In the genomic region with DNA sequence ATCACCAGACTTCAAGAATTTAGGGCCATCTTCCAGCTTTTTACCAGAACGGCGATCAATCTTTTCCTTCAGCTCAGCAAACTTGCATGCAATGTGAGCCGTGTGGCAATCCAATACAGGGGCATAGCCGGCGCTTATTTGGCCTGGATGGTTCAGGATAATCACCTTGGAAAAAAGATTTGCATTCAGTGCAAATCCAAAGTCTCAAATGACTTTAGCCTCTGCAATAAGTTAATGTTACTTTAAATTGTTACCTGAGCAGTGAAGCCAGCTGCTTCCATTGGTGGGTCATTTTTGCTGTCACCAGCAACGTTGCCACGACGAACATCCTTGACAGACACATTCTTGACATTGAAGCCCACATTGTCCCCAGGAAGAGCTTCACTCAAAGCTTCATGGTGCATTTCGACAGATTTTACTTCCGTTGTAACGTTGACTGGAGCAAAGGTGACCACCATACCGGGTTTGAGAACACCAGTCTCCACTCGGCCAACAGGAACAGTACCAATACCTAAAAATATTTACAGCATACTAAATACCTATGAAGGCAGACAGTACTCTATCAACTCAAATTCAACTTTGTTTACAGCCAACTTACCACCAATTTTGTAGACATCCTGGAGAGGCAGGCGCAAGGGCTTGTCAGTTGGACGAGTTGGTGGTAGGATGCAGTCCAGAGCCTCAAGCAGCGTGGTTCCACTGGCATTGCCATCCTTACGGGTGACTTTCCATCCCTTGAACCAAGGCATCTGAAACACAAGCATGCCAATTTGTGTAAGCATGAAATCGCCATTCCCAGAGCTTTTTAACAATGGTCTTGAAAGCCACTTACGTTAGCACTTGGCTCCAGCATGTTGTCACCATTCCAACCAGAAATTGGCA, we compare ENCODE assay signal across 8 cellular contexts. TPM values are rescaled to one million over a fixed set of nuclear protein-coding genes. Genes with fewer than 3 reads are reported as not detected.
DNase-seq lines count a peak whose midpoint lies in the region; ATAC-seq and TF ChIP-seq lines count a peak whose summit lies in the region.
"Not testable (repeated sequence)": the region's sequence is repeated elsewhere in the genome, so short reads cannot be mapped to it uniquely, and the experiment has no call there.

No MANE protein-coding gene starts in this region.

- peak overlapping the region; percentile 97 for H3K27ac Mint-ChIP-seq in CD4-positive, alpha-beta T cell
- H3K27ac Mint-ChIP-seq in activated naive CD4-positive, alpha-beta T cell treated with anti-CD3 and anti-CD28 coated beads, Interleukin-2, amount 10 ng/mL, durations not matched to agents 7 days and 5 days, result peak overlapping the region; percentile 98
- H3K27ac Mint-ChIP-seq in naive thymus-derived CD8-positive, alpha-beta T cell, result peak overlapping the region; percentile 71 to 99 (median 97)

- H3K9ac ChIP-seq in HUES48 (ENCODE audit: low read depth, low read length) (peak overlapping the region; percentile 100), duodenal mucosa (ENCODE audit: low read depth in 1 of 2, low read length in 2 of 2) (peak overlapping the region; percentile 54 to 100)

- H3K27ac ChIP-seq in CD4-positive, alpha-beta T cell (ENCODE audit: low read depth, low read length), result peak overlapping the region; percentile 98
- H3K27ac ChIP-seq in HUES48 (ENCODE audit: low read depth, low read length) (peak overlapping the region; percentile 100), SJSA1 (peak overlapping the region; percentile 92; the same call in 1 of the 2 replicates), hepatocyte (peak overlapping the region; percentile 57), stomach (peak overlapping the region in 4 of 5 donors; percentile 99 to 100 (median 100))
- not testable (repeated sequence) for H3K27ac ChIP-seq in duodenal mucosa (ENCODE audit: low read depth, low read length)

- peak in 1 of 10 experiments; percentile 13 for DNase-seq in CD4-positive, alpha-beta T cell
- DNase-seq in SJSA1 (ENCODE audit: low read depth in 1 of 2, low spot score in 2 of 2), result peak in 1 of 2 experiments; percentile 36
- not testable (repeated sequence) for DNase-seq in activated naive CD4-positive, alpha-beta T cell treated with anti-CD3 and anti-CD28 coated beads, Interleukin-2, amount 10 ng/mL, durations not matched to agents 7 days and 5 days; hepatocyte (ENCODE audit: low spot score); stomach
- DNase-seq in naive thymus-derived CD8-positive, alpha-beta T cell, result peak in 2 of 10 donors; percentile 15 to 17

- CTCF ChIA-PET in CD4-positive, alpha-beta T cell (lab: Charles Lee), result not testable (repeated sequence)
- CTCF ChIA-PET in activated naive CD4-positive, alpha-beta T cell treated with anti-CD3 and anti-CD28 coated beads, Interleukin-2, amount 10 ng/mL, durations not matched to agents 7 days and 5 days (lab: Charles Lee), result interaction anchor here (0.8 to 1.2 kb wide), 3 partner anchors 68 to 98 kb away, joined by 3 to 4 read pairs (median 3); no protein-coding TSS in a partner anchor

- ATAC-seq in CD4-positive, alpha-beta T cell (ENCODE audit: poor library complexity); naive thymus-derived CD8-positive, alpha-beta T cell: not testable (repeated sequence)

- intact Hi-C loops in CD4-positive, alpha-beta T cell (cut with DNase I, micrococcal nuclease), result loop anchor here (5.0 kb wide), 2 partner anchors 56 to 214 kb away; a partner anchor contains a TSS
- intact Hi-C loops in stomach (cut with DNase I; ENCODE audit: low total_unique reads), result not testable (repeated sequence)

- not testable (repeated sequence) for H3K4me1 ChIP-seq in HUES48 (ENCODE audit: control insufficient read depth, insufficient read depth, low read length)
- H3K4me1 ChIP-seq in SJSA1 (replicated peaks), result peaks cover 31% of the 10 kb centered on the region
- peaks cover 38 to 52% of the 10 kb centered on the region in 2 donors for H3K4me1 ChIP-seq in duodenal mucosa (ENCODE audit: control insufficient read depth in 1 of 2, insufficient read depth in 2 of 2, low read length in 2 of 2)
- peaks cover 22% of the 10 kb centered on the region for H3K4me1 ChIP-seq in hepatocyte (ENCODE audit: insufficient read depth)
- peaks cover 46 to 70% (median 66%) of the 10 kb centered on the region in 4 donors for H3K4me1 ChIP-seq in stomach

- peak overlapping the region; percentile 77 for H3K4me2 ChIP-seq in hepatocyte

- H3K4me3 ChIP-seq in HUES48 (ENCODE audit: low read depth, low read length) (peak overlapping the region; percentile 96), SJSA1 (peak overlapping the region; percentile 78), duodenal mucosa (ENCODE audit: low read depth in 1 of 2, low read length in 2 of 2) (peak overlapping the region; percentile 60 to 61), stomach (peak overlapping the region; percentile 80 to 95 (median 87))
- not testable (repeated sequence) for H3K4me3 ChIP-seq in hepatocyte

- not testable (repeated sequence) for H3K9me2 ChIP-seq in hepatocyte (replicated peaks; ENCODE audit: insufficient read depth)

- H3K4me3 Mint-ChIP-seq in CD4-positive, alpha-beta T cell, result peak overlapping the region; percentile 94
- peak overlapping the region; percentile 88 for H3K4me3 Mint-ChIP-seq in activated naive CD4-positive, alpha-beta T cell treated with anti-CD3 and anti-CD28 coated beads, Interleukin-2, amount 10 ng/mL, durations not matched to agents 7 days and 5 days
- H3K4me3 Mint-ChIP-seq in naive thymus-derived CD8-positive, alpha-beta T cell, result peak overlapping the region; percentile 90 to 98 (median 95)

- H2AFZ ChIP-seq in hepatocyte, result not testable (repeated sequence)

- 32% methylated on average over 19 of the region's 19 CpGs for WGBS in hepatocyte (ENCODE audit: low lambda C conversion rate, missing lambda C conversion rate)
- WGBS in stomach, 5 donors, result 8 to 20% (median 15%) methylated on average over 14 to 19 of the region's 19 CpGs

- H3K9me3 ChIP-seq in CD4-positive, alpha-beta T cell (ENCODE audit: control insufficient read depth, low read length); HUES48 (ENCODE audit: control insufficient read depth, insufficient read depth, low read length); SJSA1 (replicated peaks); duodenal mucosa (ENCODE audit: control insufficient read depth in 1 of 2, low read length in 2 of 2); hepatocyte (ENCODE audit: low read depth); stomach: not testable (repeated sequence)

- H3K9me3 Mint-ChIP-seq in CD4-positive, alpha-beta T cell; activated naive CD4-positive, alpha-beta T cell treated with anti-CD3 and anti-CD28 coated beads, Interleukin-2, amount 10 ng/mL, durations not matched to agents 7 days and 5 days; naive thymus-derived CD8-positive, alpha-beta T cell: not testable (repeated sequence)

- POLR2A ChIA-PET in CD4-positive, alpha-beta T cell (lab: Charles Lee), result interaction anchor here (0.7 to 7.0 kb wide), 6 partner anchors 57 to 135 kb away, joined by 4 to 140 read pairs (median 5); a partner anchor contains a TSS
- POLR2A ChIA-PET in naive thymus-derived CD8-positive, alpha-beta T cell (lab: Charles Lee), result interaction anchor here (0.8 to 9.5 kb wide), 6 partner anchors 57 to 135 kb away, joined by 3 to 198 read pairs (median 16); a partner anchor contains a TSS

- peaks cover 76% of the 10 kb centered on the region for H3K36me3 Mint-ChIP-seq in CD4-positive, alpha-beta T cell (ENCODE audit: low read depth)
- peaks cover 61% of the 10 kb centered on the region for H3K36me3 Mint-ChIP-seq in activated naive CD4-positive, alpha-beta T cell treated with anti-CD3 and anti-CD28 coated beads, Interleukin-2, amount 10 ng/mL, durations not matched to agents 7 days and 5 days
- H3K36me3 Mint-ChIP-seq in naive thymus-derived CD8-positive, alpha-beta T cell, result peaks cover 17 to 70% (median 22%) of the 10 kb centered on the region in 3 donors

- not testable (repeated sequence) for TF ChIP-seq EP300 in stomach (IDR thresholded peaks at IDR 0.05)

- H4K20me1 ChIP-seq in hepatocyte (ENCODE audit: insufficient read depth, poor library complexity, severe bottlenecking), result peaks cover 49% of the 10 kb centered on the region

- not testable (repeated sequence) for H3K27me3 ChIP-seq in CD4-positive, alpha-beta T cell (ENCODE audit: control insufficient read depth, insufficient read depth, low read length); HUES48 (ENCODE audit: control insufficient read depth, insufficient read depth, low read length); SJSA1 (replicated peaks); duodenal mucosa (ENCODE audit: control insufficient read depth in 1 of 2, insufficient read depth in 2 of 2, low read length in 2 of 2); hepatocyte; stomach

- not testable (repeated sequence) for TF ChIP-seq CTCF in CD4-positive, alpha-beta T cell (IDR thresholded peaks at IDR 0.05); hepatocyte (IDR thresholded peaks at IDR 0.05; ENCODE audit: poor library complexity); stomach (IDR thresholded peaks at IDR 0.05)

- peaks cover 79% of the 10 kb centered on the region for H3K4me1 Mint-ChIP-seq in CD4-positive, alpha-beta T cell (ENCODE audit: low read depth)
- peaks cover 62% of the 10 kb centered on the region for H3K4me1 Mint-ChIP-seq in activated naive CD4-positive, alpha-beta T cell treated with anti-CD3 and anti-CD28 coated beads, Interleukin-2, amount 10 ng/mL, durations not matched to agents 7 days and 5 days
- peaks cover 26 to 76% (median 71%) of the 10 kb centered on the region in 4 donors for H3K4me1 Mint-ChIP-seq in naive thymus-derived CD8-positive, alpha-beta T cell

- H3K27me3 Mint-ChIP-seq in CD4-positive, alpha-beta T cell; naive thymus-derived CD8-positive, alpha-beta T cell: not testable (repeated sequence)
- peaks cover 11% of the 10 kb centered on the region for H3K27me3 Mint-ChIP-seq in activated naive CD4-positive, alpha-beta T cell treated with anti-CD3 and anti-CD28 coated beads, Interleukin-2, amount 10 ng/mL, durations not matched to agents 7 days and 5 days

- H3K36me3 ChIP-seq in HUES48 (ENCODE audit: control insufficient read depth, insufficient read depth, low read length), result peaks cover 58% of the 10 kb centered on the region
- peaks cover 75% of the 10 kb centered on the region for H3K36me3 ChIP-seq in SJSA1
- peaks cover 35 to 49% of the 10 kb centered on the region in 2 donors for H3K36me3 ChIP-seq in duodenal mucosa (ENCODE audit: control insufficient read depth in 1 of 2, insufficient read depth in 2 of 2, low read length in 2 of 2)
- not testable (repeated sequence) for H3K36me3 ChIP-seq in hepatocyte (replicated peaks; ENCODE audit: insufficient read depth, low read depth)
- peaks cover 36 to 62% (median 53%) of the 10 kb centered on the region in 4 donors for H3K36me3 ChIP-seq in stomach

- peaks cover 29% of the 10 kb centered on the region for H3K79me2 ChIP-seq in hepatocyte

- not testable (repeated sequence) for TF ChIP-seq POLR2A in stomach (IDR thresholded peaks at IDR 0.05)

RNA-seq across cellular contexts. Expression of a gene that starts 2.5 kb away (rescaled TPM):
- over 10,000 TPM; 15,669 to 16,465 TPM for total RNA-seq in CD4-positive, alpha-beta T cell
- 11,857 and 11,916 TPM in 2 replicates for total RNA-seq in SJSA1 (2014; rRNA removed; shearing (Covaris generic))
- total RNA-seq in hepatocyte (11,226 and 12,699 TPM in 2 replicates), stomach (over 10,000 TPM in 1 of 5 donors, 1,000 to 10,000 TPM in 4; 3,004 to 19,399 (median 6,187) TPM)
- polyA plus RNA-seq in hepatocyte (2,468 and 2,627 TPM in 2 replicates), stomach (over 10,000 TPM in 2 of 3 donors, 1,000 to 10,000 TPM in 1; 8,307 to 12,295 (median 10,016) TPM)
- total RNA-seq in naive thymus-derived CD8-positive, alpha-beta T cell, result over 10,000 TPM; 14,584 to 14,776 TPM
- over 10,000 TPM; 14,095 to 14,658 (median 14,646) TPM for polyA plus RNA-seq in naive thymus-derived CD8-positive, alpha-beta T cell

RNA-seq across cellular contexts. Expression of a gene that starts 56.8 kb away (rescaled TPM):
- 10 to 100 TPM; 47.9 to 48.0 TPM for total RNA-seq in CD4-positive, alpha-beta T cell
- 30.7 and 44.7 TPM in 2 replicates for total RNA-seq in SJSA1 (2014; rRNA removed; shearing (Covaris generic))
- total RNA-seq in hepatocyte (27.4 and 28.2 TPM in 2 replicates), stomach (10 to 100 TPM in 4 of 5 donors, 1 to 10 TPM in 1; 3.2 to 53.7 (median 19.1) TPM)
- polyA plus RNA-seq in hepatocyte (13.1 and 19.2 TPM in 2 replicates), stomach (10 to 100 TPM in 1 of 3 donors, 1 to 10 TPM in 2; 7.8 to 11.6 (median 8.9) TPM)
- 10 to 100 TPM; 87.8 to 90.6 TPM for total RNA-seq in naive thymus-derived CD8-positive, alpha-beta T cell
- 10 to 100 TPM; 23.6 to 33.0 (median 25.0) TPM for polyA plus RNA-seq in naive thymus-derived CD8-positive, alpha-beta T cell
